In the genomic region with DNA sequence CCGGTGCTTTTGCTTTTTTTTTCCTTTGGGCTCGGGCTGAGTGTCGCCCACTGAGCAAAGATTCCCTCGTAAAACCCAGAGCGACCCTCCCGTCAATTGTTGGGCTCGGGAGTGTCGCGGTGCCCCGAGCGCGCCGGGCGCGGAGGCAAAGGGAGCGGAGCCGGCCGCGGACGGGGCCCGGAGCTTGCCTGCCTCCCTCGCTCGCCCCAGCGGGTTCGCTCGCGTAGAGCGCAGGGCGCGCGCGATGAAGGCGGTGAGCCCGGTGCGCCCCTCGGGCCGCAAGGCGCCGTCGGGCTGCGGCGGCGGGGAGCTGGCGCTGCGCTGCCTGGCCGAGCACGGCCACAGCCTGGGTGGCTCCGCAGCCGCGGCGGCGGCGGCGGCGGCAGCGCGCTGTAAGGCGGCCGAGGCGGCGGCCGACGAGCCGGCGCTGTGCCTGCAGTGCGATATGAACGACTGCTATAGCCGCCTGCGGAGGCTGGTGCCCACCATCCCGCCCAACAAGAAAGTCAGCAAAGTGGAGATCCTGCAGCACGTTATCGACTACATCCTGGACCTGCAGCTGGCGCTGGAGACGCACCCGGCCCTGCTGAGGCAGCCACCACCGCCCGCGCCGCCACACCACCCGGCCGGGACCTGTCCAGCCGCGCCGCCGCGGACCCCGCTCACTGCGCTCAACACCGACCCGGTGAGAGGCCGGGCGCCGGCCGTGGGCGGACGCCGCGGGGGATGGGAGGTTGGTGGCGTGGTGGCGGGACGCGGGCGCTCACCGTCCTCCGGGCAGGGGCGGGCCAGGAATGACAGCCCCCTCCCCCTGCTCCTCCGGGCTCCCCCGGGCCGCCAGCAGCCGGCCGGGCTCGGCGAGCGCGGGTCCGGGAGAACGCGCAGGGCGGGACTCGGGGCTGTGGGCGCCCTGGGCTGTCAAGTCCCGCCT, we compare ENCODE assay signal across 9 cellular contexts. TPM values are rescaled to one million over a fixed set of nuclear protein-coding genes. Genes with fewer than 3 reads are reported as not detected.
A peak's percentile ranks its signal among the peaks of the same experiment; 100 is the strongest.
DNase-seq lines count a peak whose midpoint lies in the region; ATAC-seq and FAIRE-seq lines count a peak whose summit lies in the region.
"Had no signal": no experiment of that assay in that cellular context is flagged by ENCODE, and none has a peak within 500 bp of the region (broad histone marks: within the 10 kb centered on the region; RNA-seq: fewer than 3 reads in every experiment).

No MANE protein-coding gene starts in this region.

- peak overlapping the region; percentile 95 for H3K9ac ChIP-seq in adipocyte (ENCODE audit: low read length)

- WGBS in iPS DF 6.9 (ENCODE audit: insufficient coverage, insufficient read length): no CpG with 5 or more reads among the region's 122 CpGs
- 1 to 4% (median 2%) methylated on average over 84 to 122 of the region's 122 CpGs for WGBS in small intestine, 3 donors

- peaks cover 52% of the 10 kb centered on the region for H3K27me3 Mint-ChIP-seq in activated naive CD4-positive, alpha-beta T cell treated with anti-CD3 and anti-CD28 coated beads, Interleukin-2, amount 10 ng/mL, durations not matched to agents 7 days and 5 days

- H3K4me1 ChIP-seq in adipocyte (ENCODE audit: control insufficient read depth, insufficient read depth, low read length) (peaks cover 18% of the 10 kb centered on the region), iPS DF 6.9 (ENCODE audit: control insufficient read depth, insufficient read depth, low read length) (no peaks in the 10 kb centered on the region), small intestine (ENCODE audit: control insufficient read depth in 2 of 2, insufficient read depth in 1 of 2, low read depth in 1 of 2, low read length in 1 of 2) (no peaks in the 10 kb centered on the region)

- H3K27me3 ChIP-seq in adipocyte (replicated peaks; ENCODE audit: control insufficient read depth, insufficient read depth, low read length) (no peaks in the 10 kb centered on the region), iPS DF 6.9 (ENCODE audit: control insufficient read depth, insufficient read depth, low read length) (no peaks in the 10 kb centered on the region), small intestine (ENCODE audit: control insufficient read depth in 2 of 2, insufficient read depth in 2 of 2, low read length in 2 of 2) (peaks cover 0 to 8% of the 10 kb centered on the region in 2 donors)

- peaks cover 9% of the 10 kb centered on the region for H3K36me3 ChIP-seq in adipocyte (ENCODE audit: control insufficient read depth, insufficient read depth, low read length, severe bottlenecking)
- H3K36me3 ChIP-seq in iPS DF 6.9 (ENCODE audit: control insufficient read depth, insufficient read depth, low read length): no peaks in the 10 kb centered on the region
- no peaks in the 10 kb centered on the region for H3K36me3 ChIP-seq in small intestine (ENCODE audit: control insufficient read depth in 2 of 2, insufficient read depth in 2 of 2, low read length in 2 of 2)

- H3K27ac ChIP-seq in iPS DF 6.9 (ENCODE audit: low read length) (no peak overlapping the region), small intestine (ENCODE audit: low read depth in 1 of 2, low read length in 1 of 2) (peak overlapping the region; percentile 14 to 94)

- H3K36me3 Mint-ChIP-seq in activated naive CD4-positive, alpha-beta T cell treated with anti-CD3 and anti-CD28 coated beads, Interleukin-2, amount 10 ng/mL, durations not matched to agents 7 days and 5 days: peaks cover 2% of the 10 kb centered on the region

- DNase-seq in DMS 273 (lab: John Stamatoyannopoulos, UW; ENCODE audit: unreplicated experiment) (peak; percentile 80), DMS 273 treated with DMSO at 0.1 percent for 48 hours (lab: John Stamatoyannopoulos, UW) (no peak), adipocyte (ENCODE audit: low read depth) (peak; percentile 72), iPS DF 6.9 (ENCODE audit: low read depth, low spot score) (no peak), small intestine (peak; percentile 17), activated T-cell treated with anti-CD3 and anti-CD28 coated beads for 4 hours (no peak)
- no peak for DNase-seq in activated naive CD4-positive, alpha-beta T cell treated with anti-CD3 and anti-CD28 coated beads, Interleukin-2, amount 10 ng/mL, durations not matched to agents 7 days and 5 days

- no peak overlapping the region for H3K4me3 Mint-ChIP-seq in activated naive CD4-positive, alpha-beta T cell treated with anti-CD3 and anti-CD28 coated beads, Interleukin-2, amount 10 ng/mL, durations not matched to agents 7 days and 5 days

- peak overlapping the region; percentile 94 for H3K4me3 ChIP-seq in adipocyte (ENCODE audit: low read length)
- H3K4me3 ChIP-seq in iPS DF 6.9 (ENCODE audit: low read length): peak overlapping the region; percentile 90
- peak overlapping the region; percentile 65 to 85 for H3K4me3 ChIP-seq in small intestine (ENCODE audit: low read depth in 1 of 2, low read length in 2 of 2)

- no peak for FAIRE-seq in small intestine (lab: Jason Lieb, UNC)
- FAIRE-seq: A204.1 had no signal

- H3K9me3 Mint-ChIP-seq in activated naive CD4-positive, alpha-beta T cell treated with anti-CD3 and anti-CD28 coated beads, Interleukin-2, amount 10 ng/mL, durations not matched to agents 7 days and 5 days: no peaks in the 10 kb centered on the region

- CTCF ChIA-PET in activated naive CD4-positive, alpha-beta T cell treated with anti-CD3 and anti-CD28 coated beads, Interleukin-2, amount 10 ng/mL, durations not matched to agents 7 days and 5 days (lab: Charles Lee): no interaction called here

- no peak overlapping the region for H3K27ac Mint-ChIP-seq in activated naive CD4-positive, alpha-beta T cell treated with anti-CD3 and anti-CD28 coated beads, Interleukin-2, amount 10 ng/mL, durations not matched to agents 7 days and 5 days

- peaks cover 4% of the 10 kb centered on the region for H3K4me1 Mint-ChIP-seq in activated naive CD4-positive, alpha-beta T cell treated with anti-CD3 and anti-CD28 coated beads, Interleukin-2, amount 10 ng/mL, durations not matched to agents 7 days and 5 days

- H3K9me3 ChIP-seq in adipocyte (ENCODE audit: control insufficient read depth, low read length) (no peaks in the 10 kb centered on the region), iPS DF 6.9 (ENCODE audit: control insufficient read depth, insufficient read depth, low read length) (no peaks in the 10 kb centered on the region), small intestine (ENCODE audit: control insufficient read depth, low read depth) (no peaks in the 10 kb centered on the region)

- no peak for ATAC-seq in GM21381 (IDR thresholded peaks at IDR 0.05; ENCODE audit: unreplicated experiment)

RNA-seq across cellular contexts. Expression of gene ID4, which starts 0.6 kb away (rescaled TPM):
- 10 to 100 TPM in 1 of 3 donors, 1 to 10 TPM in 2; 2.5 to 10.1 (median 4.6) TPM for polyA plus RNA-seq in small intestine

Comparison
In these comparisons a context has a peak if more than half of its experiments do, and no peak if none do; other contexts are left out.
1. DNase-seq: peak in DMS 273 (single experiment), adipocyte (single experiment) and small intestine (single experiment); none in DMS 273 treated with DMSO at 0.1 percent for 48 hours (single experiment), iPS DF 6.9 (single experiment), activated T-cell treated with anti-CD3 and anti-CD28 coated beads for 4 hours (single experiment) and activated naive CD4-positive, alpha-beta T cell treated with anti-CD3 and anti-CD28 coated beads, Interleukin-2, amount 10 ng/mL, durations not matched to agents 7 days and 5 days (single experiment).
2. Peak in every context shown above with its lines, with median percentiles within 50 percentile points of each other: H3K4me3 ChIP-seq.